Comparison of ENCODE assay signal across 24 cellular contexts in genomic region chr14:104504172-104504735, GRCh38.
"Had no signal": no experiment of that assay in that cellular context is flagged by ENCODE, and none has a peak within 500 bp of the region (broad histone marks: within the 10 kb centered on the region; RNA-seq: fewer than 3 reads in every experiment).

No MANE protein-coding gene starts in this region.

- DNase-seq: activated CD4-positive, alpha-beta T cell treated with anti-CD3 and anti-CD28 coated beads for 4 hours; activated CD4-positive, alpha-beta T cell treated with anti-CD3 and anti-CD28 coated beads, Interleukin-2, amount 50 U/mL, for 48 hours; activated CD4-positive, CD25-positive, alpha-beta regulatory T cell; activated naive CD4-positive, alpha-beta T cell; activated naive CD8-positive, alpha-beta T cell treated with anti-CD3 and anti-CD28 coated beads for 36 hours; activated T-cell treated with anti-CD3 and anti-CD28 coated beads, Interleukin-2, amount 50 U/mL, for 72 hours; brain microvascular endothelial cell; dorsolateral prefrontal cortex; effector memory CD8-positive, alpha-beta T cell; hippocampal formation; left lung; lower lobe of right lung; mesenchymal stem cell; natural killer cell; ovary; retina; stimulated activated CD4-positive, alpha-beta T cell treated with anti-CD3 and anti-CD28 coated beads, Interleukin-4, amount 100 ng/mL, for 24 hours had no signal

- H3K36me3 Mint-ChIP-seq: activated naive CD8-positive, alpha-beta T cell treated with anti-CD3 and anti-CD28 coated beads for 36 hours; stimulated activated memory B cell treated with anti-CD40 and anti-IgM and Interleukin-4, amounts not matched to agents 10 μg/mL and 1 μg/mL and 100 μg/mL, for 72 hours had no signal

- H3K4me3 Mint-ChIP-seq: activated naive CD8-positive, alpha-beta T cell treated with anti-CD3 and anti-CD28 coated beads for 36 hours; activated T-cell treated with anti-CD3 and anti-CD28 coated beads, Interleukin-2, amount 50 U/mL, for 72 hours; effector memory CD8-positive, alpha-beta T cell; natural killer cell; stimulated activated memory B cell treated with anti-CD40 and anti-IgM and Interleukin-4, amounts not matched to agents 10 μg/mL and 1 μg/mL and 100 μg/mL, for 72 hours had no signal

- H3K27me3 ChIP-seq: brain microvascular endothelial cell, ovary, tibial nerve had no signal

- H3K9me3 ChIP-seq: ovary, prostate gland had no signal

- H3K4me1 Mint-ChIP-seq: activated naive CD8-positive, alpha-beta T cell treated with anti-CD3 and anti-CD28 coated beads for 36 hours; natural killer cell; stimulated activated memory B cell treated with anti-CD40 and anti-IgM and Interleukin-4, amounts not matched to agents 10 μg/mL and 1 μg/mL and 100 μg/mL, for 72 hours had no signal

- H3K27ac ChIP-seq: adrenal gland, brain microvascular endothelial cell, coronary artery, dorsolateral prefrontal cortex, left lung, lower lobe of right lung, ovary, prostate gland, skin epidermis, tibial nerve had no signal

- H3K4me3 ChIP-seq: adrenal gland, coronary artery, dorsolateral prefrontal cortex, left lung, lower lobe of right lung, ovary, prostate gland, skin epidermis, tibial nerve had no signal

- H3K36me3 ChIP-seq: adrenal gland, brain microvascular endothelial cell, left lung, lower lobe of right lung, ovary, prostate gland, tibial nerve had no signal

- H3K27ac Mint-ChIP-seq: activated naive CD8-positive, alpha-beta T cell treated with anti-CD3 and anti-CD28 coated beads for 36 hours; activated T-cell treated with anti-CD3 and anti-CD28 coated beads, Interleukin-2, amount 50 U/mL, for 72 hours; effector memory CD8-positive, alpha-beta T cell; natural killer cell; stimulated activated memory B cell treated with anti-CD40 and anti-IgM and Interleukin-4, amounts not matched to agents 10 μg/mL and 1 μg/mL and 100 μg/mL, for 72 hours had no signal

- ATAC-seq: activated T-cell treated with anti-CD3 and anti-CD28 coated beads, Interleukin-2, amount 50 U/mL, for 72 hours; effector memory CD8-positive, alpha-beta T cell; left lung; lower lobe of right lung; natural killer cell; sciatic nerve; stimulated activated memory B cell treated with anti-CD40 and anti-IgM and Interleukin-4, amounts not matched to agents 10 μg/mL and 1 μg/mL and 100 μg/mL, for 72 hours had no signal

- H3K4me1 ChIP-seq: adrenal gland, left lung, lower lobe of right lung, prostate gland, tibial nerve had no signal
